19 cellular contexts compared by ENCODE assay signal in the genomic region with DNA sequence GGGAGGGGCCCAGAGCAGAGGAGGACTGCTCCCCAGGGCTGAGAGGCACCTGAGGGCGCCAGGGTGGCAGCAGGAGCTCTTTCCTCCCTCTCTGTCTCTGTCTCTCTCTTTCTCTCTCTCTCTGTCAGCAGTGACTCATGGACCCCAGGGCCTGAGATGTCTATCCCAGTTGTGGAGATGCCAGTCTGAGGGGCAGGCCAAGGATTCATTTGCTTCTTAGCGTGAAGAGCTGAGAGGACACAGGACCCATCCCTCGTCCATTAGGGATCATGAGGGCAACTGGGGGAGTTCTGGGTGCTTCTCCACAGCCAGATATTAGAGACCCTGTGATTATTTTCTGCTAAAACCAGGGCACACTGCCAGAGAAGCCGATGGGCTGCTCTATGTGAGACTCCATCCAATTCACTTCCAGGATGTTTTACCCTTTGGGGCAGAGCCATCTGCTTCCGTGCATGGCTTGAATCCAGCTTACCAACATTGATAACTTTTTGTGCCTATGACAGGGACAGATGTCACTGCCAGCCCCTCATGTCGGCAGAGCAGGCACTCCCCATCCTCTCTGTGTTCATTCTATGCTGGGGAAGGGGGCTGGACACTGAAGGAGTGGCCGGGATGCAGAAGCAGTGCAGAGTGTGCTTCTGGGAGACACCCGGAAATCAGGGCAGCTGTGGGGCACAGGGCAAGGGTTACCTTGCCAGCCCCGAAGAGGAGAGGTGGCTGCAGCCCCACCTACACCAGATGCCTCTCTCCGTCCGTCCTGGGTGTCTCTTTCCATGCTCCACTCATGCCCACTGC. TPM values are rescaled to one million over a fixed set of nuclear protein-coding genes. Genes with fewer than 3 reads are reported as not detected.
DNase-seq lines count a peak whose midpoint lies in the region; ATAC-seq, FAIRE-seq and TF ChIP-seq lines count a peak whose summit lies in the region.
"Had no signal": no experiment of that assay in that cellular context is flagged by ENCODE, and none has a peak within 500 bp of the region (broad histone marks: within the 10 kb centered on the region; RNA-seq: fewer than 3 reads in every experiment).

No MANE protein-coding gene starts in this region.

- peaks cover 6% of the 10 kb centered on the region for H3K4me1 Mint-ChIP-seq in activated CD8-positive, alpha-beta memory T cell treated with anti-CD3 and anti-CD28 coated beads, Interleukin-2, amount 10 ng/mL, durations not matched to agents 7 days and 5 days
- H3K4me1 Mint-ChIP-seq in stimulated activated memory B cell treated with anti-CD40 and anti-IgM and Interleukin-4, amounts not matched to agents 10 μg/mL and 1 μg/mL and 100 μg/mL, for 72 hours = peaks cover 30% of the 10 kb centered on the region
- H3K4me1 Mint-ChIP-seq in natural killer cell treated with Interleukin-12 subunit alpha and Interleukin-12 subunit beta and Interleukin-15 and Interleukin-18, amount 100 ng/mL, for 72 hours (ENCODE audit: low read depth in 2 of 2) = peaks cover 2% of the 10 kb centered on the region in 2 donors

- CTCF ChIA-PET in activated CD8-positive, alpha-beta memory T cell treated with anti-CD3 and anti-CD28 coated beads, Interleukin-2, amount 10 ng/mL, durations not matched to agents 7 days and 5 days (lab: Charles Lee) = interaction anchor here (1.5 kb wide), 1 partner anchor 43 kb away, joined by 6 read pairs; no protein-coding TSS in a partner anchor

- no peak overlapping the region for H3K27ac Mint-ChIP-seq in activated CD8-positive, alpha-beta memory T cell treated with anti-CD3 and anti-CD28 coated beads, Interleukin-2, amount 10 ng/mL, durations not matched to agents 7 days and 5 days
- peak overlapping the region; percentile 20 for H3K27ac Mint-ChIP-seq in stimulated activated memory B cell treated with anti-CD40 and anti-IgM and Interleukin-4, amounts not matched to agents 10 μg/mL and 1 μg/mL and 100 μg/mL, for 72 hours
- no peak overlapping the region for H3K27ac Mint-ChIP-seq in natural killer cell treated with Interleukin-12 subunit alpha and Interleukin-12 subunit beta and Interleukin-15 and Interleukin-18, amount 100 ng/mL, for 72 hours
- H3K27ac Mint-ChIP-seq: activated CD4-positive, alpha-beta memory T cell treated with anti-CD3 and anti-CD28 coated beads for 36 hours; activated naive CD8-positive, alpha-beta T cell treated with anti-CD3 and anti-CD28 coated beads, Interleukin-2, amount 10 ng/mL, durations not matched to agents 7 days and 5 days had no signal

- no peak for ATAC-seq in activated CD8-positive, alpha-beta memory T cell treated with anti-CD3 and anti-CD28 coated beads, Interleukin-2, amount 10 ng/mL, durations not matched to agents 7 days and 5 days
- ATAC-seq in stimulated activated memory B cell treated with anti-CD40 and anti-IgM and Interleukin-4, amounts not matched to agents 10 μg/mL and 1 μg/mL and 100 μg/mL, for 72 hours = no peak
- no peak for ATAC-seq in natural killer cell treated with Interleukin-12 subunit alpha and Interleukin-12 subunit beta and Interleukin-15 and Interleukin-18, amount 100 ng/mL, for 72 hours
- ATAC-seq: HCT116, Panc1 had no signal

- DNase-seq in activated CD8-positive, alpha-beta memory T cell treated with anti-CD3 and anti-CD28 coated beads, Interleukin-2, amount 10 ng/mL, durations not matched to agents 7 days and 5 days = peak; percentile 39
- no peak for DNase-seq in activated CD8-positive, alpha-beta memory T cell treated with anti-CD3 and anti-CD28 coated beads, Interleukin-2, amount 50 U/mL, for 48 hours
- DNase-seq in H54 (ENCODE audit: insufficient read length, low spot score) (peak; percentile 48), NCI-H2081 treated with DMSO at 0.1 percent for 48 hours (lab: John Stamatoyannopoulos, UW) (no peak), AG08395 (ENCODE audit: low spot score) (no peak)
- DNase-seq in natural killer cell treated with Interleukin-12 subunit alpha and Interleukin-12 subunit beta and Interleukin-15 and Interleukin-18, amount 100 ng/mL, for 72 hours (ENCODE audit: low spot score) = no peak
- DNase-seq: activated CD4-positive, alpha-beta memory T cell treated with anti-CD3 and anti-CD28 coated beads for 36 hours; activated naive CD8-positive, alpha-beta T cell treated with anti-CD3 and anti-CD28 coated beads, Interleukin-2, amount 10 ng/mL, durations not matched to agents 7 days and 5 days; activated T-cell treated with anti-CD3 and anti-CD28 coated beads, Interleukin-2, amount 50 U/mL, for 48 hours; left ventricle myocardium inferior; NCI-H1694 treated with DMSO at 0.1 percent for 48 hours; NCI-H748 treated with DMSO at 0.1 percent for 48 hours had no signal

- no peak for FAIRE-seq in H54 (lab: Jason Lieb, UNC)
- FAIRE-seq: GM19239 had no signal

- TF ChIP-seq CTCF in VCaP (conservative IDR thresholded peaks at IDR 0.05) = no peak

- H3K27me3 Mint-ChIP-seq in activated CD8-positive, alpha-beta memory T cell treated with anti-CD3 and anti-CD28 coated beads, Interleukin-2, amount 10 ng/mL, durations not matched to agents 7 days and 5 days = peaks cover 26% of the 10 kb centered on the region
- no peaks in the 10 kb centered on the region for H3K27me3 Mint-ChIP-seq in stimulated activated memory B cell treated with anti-CD40 and anti-IgM and Interleukin-4, amounts not matched to agents 10 μg/mL and 1 μg/mL and 100 μg/mL, for 72 hours
- peaks cover 2% of the 10 kb centered on the region in 2 donors for H3K27me3 Mint-ChIP-seq in natural killer cell treated with Interleukin-12 subunit alpha and Interleukin-12 subunit beta and Interleukin-15 and Interleukin-18, amount 100 ng/mL, for 72 hours

- H3K4me3 Mint-ChIP-seq in activated CD8-positive, alpha-beta memory T cell treated with anti-CD3 and anti-CD28 coated beads, Interleukin-2, amount 10 ng/mL, durations not matched to agents 7 days and 5 days = no peak overlapping the region
- H3K4me3 Mint-ChIP-seq in stimulated activated memory B cell treated with anti-CD40 and anti-IgM and Interleukin-4, amounts not matched to agents 10 μg/mL and 1 μg/mL and 100 μg/mL, for 72 hours = no peak overlapping the region
- no peak overlapping the region for H3K4me3 Mint-ChIP-seq in natural killer cell treated with Interleukin-12 subunit alpha and Interleukin-12 subunit beta and Interleukin-15 and Interleukin-18, amount 100 ng/mL, for 72 hours
- H3K4me3 Mint-ChIP-seq: activated CD4-positive, alpha-beta memory T cell treated with anti-CD3 and anti-CD28 coated beads for 36 hours; activated naive CD8-positive, alpha-beta T cell treated with anti-CD3 and anti-CD28 coated beads, Interleukin-2, amount 10 ng/mL, durations not matched to agents 7 days and 5 days had no signal

- TF ChIP-seq POLR2A in H54 (IDR thresholded peaks at IDR 0.05; ENCODE audit: low read depth, low read length) = no peak

- H3K27ac ChIP-seq in VCaP = peak overlapping the region; percentile 85
- H3K27ac ChIP-seq: breast epithelium had no signal

- no peaks in the 10 kb centered on the region for H3K36me3 Mint-ChIP-seq in activated CD8-positive, alpha-beta memory T cell treated with anti-CD3 and anti-CD28 coated beads, Interleukin-2, amount 10 ng/mL, durations not matched to agents 7 days and 5 days
- no peaks in the 10 kb centered on the region for H3K36me3 Mint-ChIP-seq in stimulated activated memory B cell treated with anti-CD40 and anti-IgM and Interleukin-4, amounts not matched to agents 10 μg/mL and 1 μg/mL and 100 μg/mL, for 72 hours
- H3K36me3 Mint-ChIP-seq in natural killer cell treated with Interleukin-12 subunit alpha and Interleukin-12 subunit beta and Interleukin-15 and Interleukin-18, amount 100 ng/mL, for 72 hours = no peaks in the 10 kb centered on the region
- H3K36me3 Mint-ChIP-seq: activated CD4-positive, alpha-beta memory T cell treated with anti-CD3 and anti-CD28 coated beads for 36 hours; activated naive CD8-positive, alpha-beta T cell treated with anti-CD3 and anti-CD28 coated beads, Interleukin-2, amount 10 ng/mL, durations not matched to agents 7 days and 5 days had no signal

- H3K9me3 Mint-ChIP-seq in activated CD8-positive, alpha-beta memory T cell treated with anti-CD3 and anti-CD28 coated beads, Interleukin-2, amount 10 ng/mL, durations not matched to agents 7 days and 5 days (ENCODE audit: low read depth) = no peaks in the 10 kb centered on the region
- H3K9me3 Mint-ChIP-seq in stimulated activated memory B cell treated with anti-CD40 and anti-IgM and Interleukin-4, amounts not matched to agents 10 μg/mL and 1 μg/mL and 100 μg/mL, for 72 hours = no peaks in the 10 kb centered on the region
- H3K9me3 Mint-ChIP-seq in natural killer cell treated with Interleukin-12 subunit alpha and Interleukin-12 subunit beta and Interleukin-15 and Interleukin-18, amount 100 ng/mL, for 72 hours = no peaks in the 10 kb centered on the region
- H3K9me3 Mint-ChIP-seq: activated CD4-positive, alpha-beta memory T cell treated with anti-CD3 and anti-CD28 coated beads for 36 hours; activated naive CD8-positive, alpha-beta T cell treated with anti-CD3 and anti-CD28 coated beads, Interleukin-2, amount 10 ng/mL, durations not matched to agents 7 days and 5 days had no signal

RNA-seq across cellular contexts. Expression of a gene that starts 4.1 kb away (rescaled TPM):
- 1 to 10 TPM; 1.3 to 2.2 TPM for total RNA-seq in activated CD8-positive, alpha-beta memory T cell treated with anti-CD3 and anti-CD28 coated beads, Interleukin-2, amount 10 ng/mL, durations not matched to agents 7 days and 5 days
- total RNA-seq in natural killer cell treated with Interleukin-12 subunit alpha and Interleukin-12 subunit beta and Interleukin-15 and Interleukin-18, amount 100 ng/mL, for 72 hours = 1 to 10 TPM in 1 of 2 donors, under 1 TPM in 1; 0.43 to 1.4 TPM
- total RNA-seq: skeletal muscle tissue had no signal

Comparison
In these comparisons a context has a peak if more than half of its experiments do, and no peak if none do; other contexts are left out.
1. DNase-seq: peak in activated CD8-positive, alpha-beta memory T cell treated with anti-CD3 and anti-CD28 coated beads, Interleukin-2, amount 10 ng/mL, durations not matched to agents 7 days and 5 days (single experiment) and H54 (single experiment); none in activated CD8-positive, alpha-beta memory T cell treated with anti-CD3 and anti-CD28 coated beads, Interleukin-2, amount 50 U/mL, for 48 hours (single experiment), NCI-H2081 treated with DMSO at 0.1 percent for 48 hours (single experiment), natural killer cell treated with Interleukin-12 subunit alpha and Interleukin-12 subunit beta and Interleukin-15 and Interleukin-18, amount 100 ng/mL, for 72 hours (single experiment) and AG08395 (single experiment).